Comparison of ENCODE assay signal across 1 cellular context in the genomic region with DNA sequence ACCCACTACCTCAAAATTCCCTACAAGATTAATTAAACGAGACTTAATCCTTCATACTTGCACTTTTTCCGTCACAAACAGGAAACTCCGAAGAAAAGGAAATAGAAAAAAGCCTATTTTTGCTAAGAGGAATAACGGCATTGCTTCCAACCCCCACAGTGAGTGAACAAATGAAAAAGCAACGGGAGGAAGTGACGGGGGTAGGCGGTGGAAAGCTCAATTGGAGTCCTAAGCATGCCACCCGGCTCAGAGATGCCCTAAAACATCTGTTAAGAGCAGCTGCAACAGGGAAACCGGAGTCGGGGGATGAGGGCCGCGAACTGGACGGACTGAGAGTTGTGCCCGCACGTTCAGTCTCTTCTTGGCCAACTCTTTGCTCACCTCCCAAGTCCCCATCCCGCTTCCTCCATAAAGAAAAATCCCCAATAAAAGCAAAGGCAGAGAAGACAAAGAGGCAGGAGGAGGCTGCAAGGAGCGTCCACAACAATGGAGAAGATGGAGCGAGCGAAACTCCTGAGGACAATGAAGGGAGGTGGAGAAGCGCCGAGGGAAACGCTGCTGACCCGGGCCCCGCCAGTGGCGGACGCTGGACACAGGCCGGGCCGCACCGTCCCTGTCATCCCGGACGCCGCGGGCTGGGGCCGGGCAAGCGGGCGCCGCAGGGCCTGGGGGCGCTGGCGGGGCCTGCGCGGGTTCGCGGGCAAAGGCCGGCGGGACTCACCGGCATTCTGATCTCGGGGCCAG.
TF ChIP-seq lines count a peak whose summit lies in the region.

No MANE protein-coding gene starts in this region.

TF ChIP-seq in PFSK-1, 5 proteins besides CTCF, POLR2A, EP300 and RAD21 (continued from another document):
- TF ChIP-seq REST (IDR thresholded peaks at IDR 0.05; ENCODE audit: insufficient read depth in 1 of 2, low read depth in 2 of 2, low read length in 2 of 2) (no peak), SIN3A (IDR thresholded peaks at IDR 0.05; ENCODE audit: borderline replicate concordance, insufficient read depth, low read length) (0 out of 2 replicates have a peak, but pooled peaks have one; percentile 37)
TF ChIP-seq in PFSK-1: peak in this region for 3.
